ENCODE assay signal across 33 cellular contexts in the genomic region with DNA sequence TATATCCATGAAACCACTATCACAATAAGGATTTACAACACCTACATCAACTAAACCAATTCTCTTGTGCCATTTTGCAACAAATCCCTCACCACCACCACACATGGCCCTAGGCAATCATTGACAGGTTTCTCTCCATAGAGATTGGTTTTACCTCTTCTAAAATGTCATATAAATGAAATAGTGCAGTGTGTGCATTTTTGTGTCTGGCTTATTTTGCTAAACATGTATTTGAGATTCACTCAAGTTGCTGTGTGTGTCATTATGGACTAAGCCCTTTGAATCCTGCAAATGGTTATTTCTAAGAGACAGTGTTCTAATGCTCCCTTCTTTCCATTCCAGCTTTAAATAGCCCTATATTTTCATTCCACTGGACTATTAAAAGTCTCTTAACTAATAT.
"Had no signal": no experiment of that assay in that cellular context is flagged by ENCODE, and none has a peak within 500 bp of the region (broad histone marks: within the 10 kb centered on the region; RNA-seq: fewer than 3 reads in every experiment).

No MANE protein-coding gene starts in this region.

- FAIRE-seq: astrocyte, bronchial epithelial cell had no signal

- H3K27ac ChIP-seq: adrenal gland, ascending aorta, body of pancreas, brain microvascular endothelial cell, breast epithelium, cardiac muscle cell had no signal

- H3K4me1 ChIP-seq: adrenal gland, ascending aorta, body of pancreas, breast epithelium had no signal

- H3K9me3 ChIP-seq: adrenal gland, ascending aorta, body of pancreas, breast epithelium had no signal

- H3K4me3 ChIP-seq: adrenal gland, ascending aorta, body of pancreas, breast epithelium, cardiac muscle cell had no signal

- H3K36me3 ChIP-seq: adrenal gland, ascending aorta, brain microvascular endothelial cell, breast epithelium, cardiac muscle cell had no signal

- DNase-seq: activated effector memory CD4-positive, alpha-beta T cell treated with anti-CD3 and anti-CD28 coated beads, Interleukin-2, amount 50 U/mL, for 16 hours; activated effector memory CD4-positive, alpha-beta T cell treated with Interleukin-2 at 50 U/mL for 16 hours; activated gamma-delta T cell; activated gamma-delta T cell treated with Interleukin-2 at 50 U/mL for 16 hours; activated naive CD4-positive, alpha-beta T cell; activated naive CD4-positive, alpha-beta T cell treated with anti-CD3 and anti-CD28 coated beads for 36 hours; activated naive CD4-positive, alpha-beta T cell treated with anti-CD3 and anti-CD28 coated beads, Interleukin-2, amount 10 ng/mL, durations not matched to agents 7 days and 5 days; activated naive CD4-positive, alpha-beta T cell treated with anti-CD3 and anti-CD28 coated beads, Interleukin-2, amount 50 U/mL, for 16 hours; activated naive CD4-positive, alpha-beta T cell treated with Interleukin-2 at 50 U/mL for 16 hours; activated naive CD8-positive, alpha-beta T cell treated with anti-CD3 and anti-CD28 coated beads for 36 hours; activated naive CD8-positive, alpha-beta T cell treated with anti-CD3 and anti-CD28 coated beads, Interleukin-2, amount 10 ng/mL, durations not matched to agents 7 days and 5 days; activated naive CD8-positive, alpha-beta T cell treated with anti-CD3 and anti-CD28 coated beads, Interleukin-2, amount 50 U/mL, for 24 hours; activated T-cell treated with anti-CD3 and anti-CD28 coated beads, Interleukin-2, amount 50 U/mL, for 24 hours; activated T-cell treated with anti-CD3 and anti-CD28 coated beads, Interleukin-2, amount 50 U/mL, for 4 hours; activated T-cell treated with anti-CD3 and anti-CD28 coated beads, Interleukin-2, amount 50 U/mL, for 48 hours; activated T-cell treated with anti-CD3 and anti-CD28 coated beads, Interleukin-2, amount 50 U/mL, for 72 hours; adrenal gland; amniotic stem cell; amygdala; anterior cingulate cortex; aorta; body of pancreas; brain microvascular endothelial cell; caudate nucleus; central memory CD4-positive, alpha-beta T cell; cerebellar nuclear complex had no signal

- H3K27me3 ChIP-seq: adrenal gland, ascending aorta, body of pancreas, brain microvascular endothelial cell, breast epithelium, cardiac muscle cell had no signal

- ATAC-seq: activated naive CD4-positive, alpha-beta T cell treated with anti-CD3 and anti-CD28 coated beads, Interleukin-2, amount 50 U/mL, for 72 hours; activated naive CD8-positive, alpha-beta T cell treated with anti-CD3 and anti-CD28 coated beads, Interleukin-2, amount 50 U/mL, for 24 hours; activated T-cell treated with anti-CD3 and anti-CD28 coated beads, Interleukin-2, amount 50 U/mL, for 4 hours; activated T-cell treated with anti-CD3 and anti-CD28 coated beads, Interleukin-2, amount 50 U/mL, for 72 hours; activated T-helper 17 cell treated with anti-CD3 and anti-CD28 coated beads, Interleukin-2, amount 50 U/mL, for 72 hours; body of pancreas had no signal
